8 cellular contexts compared by ENCODE assay signal in the genomic region with DNA sequence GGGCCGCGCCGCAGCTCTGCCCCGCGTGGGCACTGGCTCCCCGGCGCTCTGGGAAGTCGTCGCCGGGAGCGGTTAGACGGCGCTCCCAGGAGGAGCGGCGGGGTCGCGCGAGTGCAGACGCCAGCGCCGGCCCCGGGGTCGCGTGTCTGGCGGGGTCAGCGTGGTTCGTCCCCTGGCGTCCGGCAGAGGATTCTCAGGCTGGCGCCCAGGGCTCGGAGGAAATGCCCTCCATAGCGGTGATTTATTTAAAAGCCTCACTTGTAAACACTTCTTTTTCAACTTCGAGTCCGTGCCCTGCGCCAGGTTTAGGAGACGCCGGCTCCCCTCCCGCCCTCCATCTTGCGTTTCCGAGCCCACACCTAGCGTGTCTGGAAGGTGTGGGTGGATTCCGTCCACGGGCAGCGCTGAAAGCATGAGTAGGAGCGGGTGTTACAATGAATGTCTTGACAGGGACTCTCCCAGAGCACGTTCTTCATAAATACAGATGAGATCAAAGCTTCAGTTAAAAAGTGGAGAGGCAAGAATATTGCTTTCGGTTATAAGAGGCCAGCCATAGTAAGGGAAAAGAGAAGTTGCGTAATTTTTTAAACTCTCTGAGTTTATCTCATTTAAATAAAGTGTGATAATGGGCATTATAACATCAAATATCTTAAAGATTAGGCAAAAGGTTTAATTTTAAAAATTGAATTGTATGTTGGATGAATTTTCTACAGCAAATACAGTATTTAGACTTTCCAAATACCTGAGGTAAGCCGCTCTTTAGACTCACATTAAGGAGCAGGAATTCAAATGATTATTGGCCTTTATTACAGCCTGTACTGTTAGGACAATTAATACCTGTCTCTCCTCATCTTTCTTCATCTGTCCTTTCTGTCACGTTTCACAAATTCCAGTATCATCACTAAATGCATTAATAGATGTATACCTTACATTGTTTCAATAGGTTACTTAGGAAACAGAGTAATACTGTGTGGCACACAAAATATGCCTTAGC. TPM values are rescaled to one million over a fixed set of nuclear protein-coding genes. Genes with fewer than 3 reads are reported as not detected.
DNase-seq lines count a peak whose midpoint lies in the region; ATAC-seq, FAIRE-seq and TF ChIP-seq lines count a peak whose summit lies in the region.

No MANE protein-coding gene starts in this region.

- peak overlapping the region; percentile 85 to 96 (median 94) for H3K27ac ChIP-seq in gastroesophageal sphincter
- peak overlapping the region; percentile 82 for H3K27ac ChIP-seq in neutrophil
- H3K27ac ChIP-seq in suprapubic skin = peak overlapping the region; percentile 88

- TF ChIP-seq CTCF in gastroesophageal sphincter (IDR thresholded peaks at IDR 0.05) = peak in 3 of 4 experiments; percentile 19 to 40 (median 26)
- TF ChIP-seq CTCF in neutrophil (IDR thresholded peaks at IDR 0.05) = no peak
- no peak for TF ChIP-seq CTCF in suprapubic skin (IDR thresholded peaks at IDR 0.05)

- FAIRE-seq in RCC 7860 (lab: Jason Lieb, UNC) = no peak

- H3K4me3 ChIP-seq in gastroesophageal sphincter = peak overlapping the region; percentile 98
- H3K4me3 ChIP-seq in neutrophil (ENCODE audit: low read depth in 1 of 2, low read length in 1 of 2) = peak overlapping the region; percentile 71 to 83
- H3K4me3 ChIP-seq in suprapubic skin = peak overlapping the region; percentile 72

- no peaks in the 10 kb centered on the region for H3K27me3 ChIP-seq in gastroesophageal sphincter
- no peaks in the 10 kb centered on the region for H3K27me3 ChIP-seq in neutrophil
- H3K27me3 ChIP-seq in suprapubic skin = no peaks in the 10 kb centered on the region

- H3K36me3 ChIP-seq in gastroesophageal sphincter (no peaks in the 10 kb centered on the region), neutrophil (no peaks in the 10 kb centered on the region), suprapubic skin (no peaks in the 10 kb centered on the region)

- TF ChIP-seq POLR2A in gastroesophageal sphincter (IDR thresholded peaks at IDR 0.05) (no peak), suprapubic skin (IDR thresholded peaks at IDR 0.05) (no peak)

- H3K4me1 ChIP-seq in gastroesophageal sphincter (peaks cover 0 to 21% (median 0%) of the 10 kb centered on the region in 3 donors), neutrophil (ENCODE audit: control insufficient read depth in 1 of 2, insufficient read depth in 1 of 2, low read depth in 1 of 2, low read length in 1 of 2) (peaks cover 7 to 13% of the 10 kb centered on the region in 2 experiments), suprapubic skin (peaks cover 13% of the 10 kb centered on the region)

- DNase-seq in AG20443 (ENCODE audit: low spot score) (peak; percentile 72), RCC 7860 (ENCODE audit: low spot score) (peak; percentile 13), suprapubic skin (ENCODE audit: low spot score in 2 of 2) (peak in 1 of 2 donors; percentile 72)
- DNase-seq in activated effector memory CD4-positive, alpha-beta T cell treated with anti-CD3 and anti-CD28 coated beads, Interleukin-2, amount 50 U/mL, for 16 hours = peak; percentile 91

- 5 to 6% methylated on average over 16 to 20 of the region's 50 CpGs for WGBS in gastroesophageal sphincter (ENCODE audit: low coverage in 1 of 2), 2 donors
- WGBS in suprapubic skin = 3% methylated on average over 32 of the region's 50 CpGs

- ATAC-seq in GM18870 (IDR thresholded peaks at IDR 0.05; ENCODE audit: unreplicated experiment) = peak; percentile 55
- peak; percentile 40 for ATAC-seq in HG03103 (IDR thresholded peaks at IDR 0.05; ENCODE audit: low read depth, unreplicated experiment)
- ATAC-seq in gastroesophageal sphincter = peak; percentile 54

- TF ChIP-seq EP300 in gastroesophageal sphincter (IDR thresholded peaks at IDR 0.05) = no peak
- no peak for TF ChIP-seq EP300 in suprapubic skin (IDR thresholded peaks at IDR 0.05)

- H3K9me3 ChIP-seq in gastroesophageal sphincter = no peaks in the 10 kb centered on the region
- H3K9me3 ChIP-seq in neutrophil = no peaks in the 10 kb centered on the region
- H3K9me3 ChIP-seq in suprapubic skin = no peaks in the 10 kb centered on the region

RNA-seq across cellular contexts. Expression of gene FAM241A, which starts 0.9 kb away (rescaled TPM):
- total RNA-seq in gastroesophageal sphincter = 1 to 10 TPM; 4.3 to 8.1 (median 4.7) TPM
- total RNA-seq in suprapubic skin = 1 to 10 TPM; 2.8 to 3.7 (median 3.4) TPM

Comparison
In these comparisons a context has a peak if more than half of its experiments do, and no peak if none do; other contexts are left out.
1. CTCF ChIP-seq: peak in gastroesophageal sphincter (3 of 4); none in neutrophil (single experiment) and suprapubic skin (0 of 2).
2. Peak in every context shown above with its lines, with median percentiles within 50 percentile points of each other: ATAC-seq, H3K27ac ChIP-seq and H3K4me3 ChIP-seq.